In genomic region chr22:24796860-24797259, GRCh38 we compare ENCODE assay signal across 32 cellular contexts. TPM values are rescaled to one million over a fixed set of nuclear protein-coding genes. Genes with fewer than 3 reads are reported as not detected.
"Had no signal": no experiment of that assay in that cellular context is flagged by ENCODE, and none has a peak within 500 bp of the region (broad histone marks: within the 10 kb centered on the region; RNA-seq: fewer than 3 reads in every experiment).

No MANE protein-coding gene starts in this region.

- H3K36me3 ChIP-seq: left lung, ovary, prostate gland, sigmoid colon, stomach, thyroid gland, transverse colon, upper lobe of left lung had no signal

- H3K4me2 ChIP-seq: smooth muscle cell had no signal

- H3K27ac ChIP-seq: left lung, ovary, prostate gland, sigmoid colon, stomach, testis, thyroid gland, transverse colon, upper lobe of left lung had no signal

- H3K27me3 ChIP-seq: left lung, ovary, sigmoid colon, stomach, testis, thyroid gland, transverse colon, upper lobe of left lung had no signal

- H3K9me3 ChIP-seq: left lung, ovary, prostate gland, sigmoid colon, stomach, testis, thyroid gland, transverse colon, upper lobe of left lung had no signal

- DNase-seq: hypothalamus; immature natural killer cell; kidney; left colon; left lung; mesendoderm; naive thymus-derived CD4-positive, alpha-beta T cell; ovary; retina; right cardiac atrium; sigmoid colon; stimulated activated CD4-positive, alpha-beta T cell treated with anti-CD3 and anti-CD28 coated beads, Interleukin-1b, Interleukin-23, amount 100 ng/mL, for 48 hours; stimulated activated CD4-positive, alpha-beta T cell treated with anti-CD3 and anti-CD28 coated beads, Interleukin-2, amount 100 ng/mL, for 48 hours; stimulated activated CD4-positive, alpha-beta T cell treated with anti-CD3 and anti-CD28 coated beads, Interleukin-4, amount 100 ng/mL, for 4 hours; stimulated activated CD8-positive, alpha-beta memory T cell treated with anti-CD3 and anti-CD28 coated beads, Interleukin-4, amount 100 ng/mL, for 48 hours; stimulated activated naive B cell treated with anti-CD40 and anti-IgM and Interleukin-4, amounts not matched to agents 10 μg/mL and 1 μg/mL and 100 μg/mL, for 72 hours; stimulated activated naive CD8-positive, alpha-beta T cell treated with anti-CD3 and anti-CD28 coated beads, Interleukin-15, Interleukin-2, amounts not matched to agents 100 U/mL and 50 U/mL, for 24 hours; stomach; testis; thyroid gland; transverse colon; upper lobe of left lung had no signal

- H3K4me3 ChIP-seq: left lung, lung, ovary, prostate gland, sigmoid colon, smooth muscle cell, stomach, testis, thyroid gland, transverse colon, upper lobe of left lung had no signal

- FAIRE-seq: islet of Langerhans, kidney had no signal

- ATAC-seq: left colon; left lung; naive thymus-derived CD4-positive, alpha-beta T cell; natural killer cell treated with Interleukin-12 subunit alpha and Interleukin-12 subunit beta and Interleukin-15 and Interleukin-18, amount 100 ng/mL, for 72 hours; stimulated activated naive B cell treated with anti-CD40 and anti-IgM and Interleukin-4, amounts not matched to agents 10 μg/mL and 1 μg/mL and 100 μg/mL, for 72 hours; stimulated activated naive CD8-positive, alpha-beta T cell treated with anti-CD3 and anti-CD28 coated beads, Interleukin-15, Interleukin-2, amounts not matched to agents 100 U/mL and 50 U/mL, for 24 hours had no signal

- H3K4me1 ChIP-seq: left lung, prostate gland, sigmoid colon, testis, thyroid gland, upper lobe of left lung had no signal

RNA-seq across cellular contexts. Expression of gene SGSM1, which starts 9.2 kb away (rescaled TPM):
- polyA plus RNA-seq: smooth muscle cell had no signal

RNA-seq across cellular contexts. Expression of gene PIWIL3, which starts 22.3 kb away (rescaled TPM):
- total RNA-seq: kidney; left colon; left lung; lung; mesothelial cell of epicardium; mononuclear cell; naive thymus-derived CD4-positive, alpha-beta T cell; natural killer cell treated with Interleukin-12 subunit alpha and Interleukin-12 subunit beta and Interleukin-15 and Interleukin-18, amount 100 ng/mL, for 72 hours; omental fat pad; right cardiac atrium; sigmoid colon; skeletal muscle tissue; stomach; thyroid gland; transverse colon; upper lobe of left lung; urinary bladder had no signal
- polyA plus RNA-seq: immature natural killer cell; lung; naive thymus-derived CD4-positive, alpha-beta T cell; right cardiac atrium; sigmoid colon; smooth muscle cell; stomach; urinary bladder had no signal
